In genomic region chr17:57455063-57455914, GRCh38 we compare ENCODE assay signal across 8 cellular contexts.
DNase-seq lines count a peak whose midpoint lies in the region; ATAC-seq, FAIRE-seq and TF ChIP-seq lines count a peak whose summit lies in the region.

No MANE protein-coding gene starts in this region.

- no peaks in the 10 kb centered on the region for H3K79me2 ChIP-seq in H9 (ENCODE audit: insufficient read depth, low read length)
- H3K79me2 ChIP-seq in GM12878 (ENCODE audit: control insufficient read depth, insufficient read depth, low read length): peaks cover 32% of the 10 kb centered on the region

- no peaks in the 10 kb centered on the region for H3K9me3 Mint-ChIP-seq in H9

- H3K27me3 ChIP-seq in H9 (ENCODE audit: insufficient read depth, low read length): no peaks in the 10 kb centered on the region
- H3K27me3 ChIP-seq in GM12878 (replicated peaks in 1 of 2; ENCODE audit: control insufficient read depth in 2 of 2, insufficient read depth in 2 of 2, low read length in 1 of 2): no peaks in the 10 kb centered on the region
- no peaks in the 10 kb centered on the region for H3K27me3 ChIP-seq in neuron (ENCODE audit: insufficient read depth, low read length)

- H3K27ac Mint-ChIP-seq in H9: peak overlapping the region; percentile 3 to 48 (median 48); a peak in 2 of 7 replicates

- H2AFZ ChIP-seq in H9 (ENCODE audit: low read length): no peak overlapping the region
- no peak overlapping the region; the same call in 1 of the 2 replicates for H2AFZ ChIP-seq in GM12878 (ENCODE audit: control insufficient read depth, low read depth, low read length)
- peak overlapping the region; percentile 7 for H2AFZ ChIP-seq in neuron (ENCODE audit: low read depth, low read length)

- no peak overlapping the region for H3K56ac ChIP-seq in H9 (ENCODE audit: insufficient read length, low read depth, low read length)

- no peak overlapping the region for H2BK20ac ChIP-seq in H9 (ENCODE audit: low read depth, low read length, poor library complexity, severe bottlenecking)

- H3K4me2 ChIP-seq in H9 (ENCODE audit: insufficient read depth, insufficient read length, low read length) (no peak overlapping the region), GM12878 (ENCODE audit: control insufficient read depth, insufficient read depth) (peak overlapping the region; percentile 68)

- peaks cover 4 to 5% of the 10 kb centered on the region in 2 experiments; a peak in 3 of 4 replicates for H3K36me3 ChIP-seq in GM12878 (ENCODE audit: control insufficient read depth in 2 of 2, insufficient read depth in 2 of 2, low read length in 1 of 2)
- H3K36me3 ChIP-seq in neuron (ENCODE audit: insufficient read depth, low read length): peaks cover 1% of the 10 kb centered on the region

- no peak overlapping the region for H4K91ac ChIP-seq in H9 (ENCODE audit: insufficient read length, low read depth, low read length)

- H3K9ac ChIP-seq in H9 (ENCODE audit: extremely low read depth, insufficient read length, low read length) (no peak overlapping the region), GM12878 (ENCODE audit: control insufficient read depth, insufficient read depth, low read length) (peak overlapping the region; percentile 74)

- no peaks in the 10 kb centered on the region for H4K20me1 ChIP-seq in H9 (ENCODE audit: control insufficient read depth, insufficient read depth, insufficient read length)
- H4K20me1 ChIP-seq in GM12878 (ENCODE audit: control insufficient read depth, insufficient read depth): no peaks in the 10 kb centered on the region

- H2BK12ac ChIP-seq in H9 (ENCODE audit: insufficient read length, low read depth, low read length): no peak overlapping the region

- no peaks in the 10 kb centered on the region for H3K79me1 ChIP-seq in H9 (ENCODE audit: insufficient read depth, low read depth, low read length, poor library complexity, severe bottlenecking)

- TF ChIP-seq CTCF in H9 (conservative IDR thresholded peaks at IDR 0.05) (no peak), GM12878 (IDR thresholded peaks at IDR 0.05 in 2 of 3, conservative IDR thresholded peaks at IDR 0.05 in 1 of 3; ENCODE audit: control insufficient read depth in 2 of 3, extremely low read depth in 1 of 3, insufficient read depth in 1 of 3, low read depth in 3 of 3, low read length in 3 of 3) (no peak)

- peak; percentile 68 for ATAC-seq in GM18505 (IDR thresholded peaks at IDR 0.05; ENCODE audit: unreplicated experiment)
- ATAC-seq in GM12878: peak; percentile 91

- no peak overlapping the region for H2BK15ac ChIP-seq in H9 (ENCODE audit: low read depth, low read length)

- CTCF ChIA-PET in GM12878 (lab: Yijun Ruan, JAX): interaction anchor here (0.7 to 3.4 kb wide), 21 partner anchors 8 to 292 kb away, joined by 3 to 24 read pairs (median 4); no protein-coding TSS in a partner anchor

- DNase-seq in H9 (no peak), NAMALWA (ENCODE audit: low spot score) (peak; percentile 68), GM12878 (ENCODE audit: low read depth, low spot score) (peak; percentile 94), T1000 (lab: John Stamatoyannopoulos, UW) (no peak), frontal cortex (ENCODE audit: low spot score in 2 of 2) (no peak), HuH-7.5 (ENCODE audit: low spot score) (no peak)

- peak; percentile 95 to 99 for TF ChIP-seq EP300 in GM12878 (IDR thresholded peaks at IDR 0.05; ENCODE audit: borderline replicate concordance in 1 of 2, control insufficient read depth in 1 of 2, low read depth in 2 of 2, low read length in 2 of 2)

- H3K27me3 Mint-ChIP-seq in H9 (ENCODE audit: low read depth): no peaks in the 10 kb centered on the region

- POLR2A ChIA-PET in GM12878 (lab: Charles Lee): interaction anchor here (0.5 to 2.2 kb wide), 19 partner anchors 9 to 368 kb away, joined by 3 to 11 read pairs (median 4); no protein-coding TSS in a partner anchor

- no peak overlapping the region for H3K23ac ChIP-seq in H9 (ENCODE audit: insufficient read length, low read depth, low read length)

- intact Hi-C loops in GM12878 (cut with micrococcal nuclease; ENCODE audit: unreplicated experiment): loop anchor here (1.0 to 10.0 kb wide), 3 partner anchors 8 to 220 kb away; no protein-coding TSS in a partner anchor

- H3K4ac ChIP-seq in H9 (ENCODE audit: low read depth, low read length): no peak overlapping the region

- FAIRE-seq in GM12878 (lab: Jason Lieb, UNC) (peak; percentile 98), frontal cortex (lab: Jason Lieb, UNC) (no peak)

- H2AK5ac ChIP-seq in H9 (ENCODE audit: insufficient read length, low read length): no peak overlapping the region

- no peak overlapping the region for H3T11ph ChIP-seq in H9 (ENCODE audit: low read length)

- peaks cover 3 to 9% (median 7%) of the 10 kb centered on the region in 3 experiments; a peak in 6 of 7 replicates for H3K36me3 Mint-ChIP-seq in H9 (ENCODE audit: insufficient read depth in 1 of 3, low read depth in 3 of 3)

- TF ChIP-seq POLR2A in GM18505 (IDR thresholded peaks at IDR 0.05; ENCODE audit: borderline replicate concordance, extremely low read depth, insufficient read depth, insufficient read length): no peak
- peak; percentile 59 for TF ChIP-seq POLR2A in GM12878 (IDR thresholded peaks at IDR 0.05; ENCODE audit: low read depth, low read length)

- H2BK120ac ChIP-seq in H9 (ENCODE audit: low read depth, low read length, poor library complexity, severe bottlenecking): no peak overlapping the region

- no peak overlapping the region for H2BK5ac ChIP-seq in H9 (ENCODE audit: insufficient read length, low read length)

- no peak overlapping the region for H3K27ac ChIP-seq in H9 (ENCODE audit: insufficient read length, low read depth, low read length)
- H3K27ac ChIP-seq in GM12878 (ENCODE audit: control insufficient read depth, insufficient read depth): peak overlapping the region; percentile 98

- H3K23me2 ChIP-seq in H9 (ENCODE audit: insufficient read length, low read depth, low read length, poor library complexity, severe bottlenecking): no peaks in the 10 kb centered on the region

- H3K18ac ChIP-seq in H9 (ENCODE audit: insufficient read length, low read depth, low read length): no peak overlapping the region

- SMC1A ChIA-PET in GM12878 (lab: Charles Lee; ENCODE audit: uncharacterized antibody, unreplicated experiment): interaction anchor here (0.8 to 4.4 kb wide), 27 partner anchors 9 to 212 kb away, joined by 3 to 51 read pairs (median 6); no protein-coding TSS in a partner anchor

- peaks cover 11 to 19% of the 10 kb centered on the region in 2 experiments for H3K4me1 Mint-ChIP-seq in H9

- no TSS peak for BruUV-seq in GM12878 (replicated peaks; lab: Mats Ljungman, UMichigan)

- H3K4me1 ChIP-seq in H9 (ENCODE audit: insufficient read depth, low read length) (no peaks in the 10 kb centered on the region; the same call in 1 of the 2 replicates), GM12878 (ENCODE audit: control insufficient read depth, insufficient read depth, low read length) (peaks cover 73% of the 10 kb centered on the region), neuron (ENCODE audit: insufficient read depth, low read length) (peaks cover 26% of the 10 kb centered on the region)

- RAD21 ChIA-PET in GM12878 (lab: Charles Lee; ENCODE audit: unreplicated experiment): interaction anchor here (0.7 to 3.4 kb wide), 33 partner anchors 9 to 217 kb away, joined by 3 to 41 read pairs (median 5); no protein-coding TSS in a partner anchor

- H3K9me3 ChIP-seq in H9 (ENCODE audit: control insufficient read depth, low read depth, low read length) (no peaks in the 10 kb centered on the region), GM12878 (replicated peaks; ENCODE audit: control insufficient read depth, insufficient read depth, low read length) (no peaks in the 10 kb centered on the region), neuron (ENCODE audit: low read length) (no peaks in the 10 kb centered on the region)

- H3K4me3 Mint-ChIP-seq in H9: no peak overlapping the region

- no peak overlapping the region for H4K5ac ChIP-seq in H9 (ENCODE audit: insufficient read length, low read depth, low read length)

- H3K4me3 ChIP-seq in GM12878 (no peak overlapping the region), neuron (ENCODE audit: low read length) (peak overlapping the region; percentile 15)

- in situ Hi-C loops in GM12878 (cut with MboI): no loop called here

- WGBS in H9 (ENCODE audit: extremely low coverage, insufficient read length, low lambda C conversion rate): no CpG with 5 or more reads among the region's 25 CpGs
- 53% methylated on average over 24 of the region's 25 CpGs for WGBS in GM12878 (ENCODE audit: insufficient coverage, insufficient replicate concordance, low lambda C conversion rate, missing lambda C conversion rate)

- TF ChIP-seq RAD21 in GM12878 (IDR thresholded peaks at IDR 0.05; ENCODE audit: insufficient read depth, low read depth, low read length): peak; percentile 35

- H3K14ac ChIP-seq in H9 (ENCODE audit: insufficient read depth, low read length): no peak overlapping the region

- H4K8ac ChIP-seq in H9 (replicated peaks; ENCODE audit: insufficient read length, low read depth, low read length): no peak overlapping the region

TF ChIP-seq in GM12878, 131 proteins besides CTCF, POLR2A, EP300 and RAD21 (continues in another document):
- TF ChIP-seq GABPA (IDR thresholded peaks at IDR 0.05; ENCODE audit: low read depth) (no peak), EED (IDR thresholded peaks at IDR 0.05; ENCODE audit: low read depth) (peak; percentile 92; the same call in 1 of the 2 replicates), RCOR1 (conservative IDR thresholded peaks at IDR 0.05; ENCODE audit: low read depth, low read length) (peak; percentile 82; the same call in 1 of the 2 replicates), STAT1 (conservative IDR thresholded peaks at IDR 0.05) (no peak), ETV6 (conservative IDR thresholded peaks at IDR 0.05 in 1 of 2, IDR thresholded peaks at IDR 0.05 in 1 of 2; ENCODE audit: borderline replicate concordance in 1 of 2, low read depth in 1 of 2) (peak in 1 of 2 experiments; percentile 79; a peak in 1 of 4 replicates), CHD4 (IDR thresholded peaks at IDR 0.05) (no peak), JUNB (IDR thresholded peaks at IDR 0.05) (peak; percentile 70), ESRRA (IDR thresholded peaks at IDR 0.05; ENCODE audit: low read length) (peak; percentile 94; the same call in 1 of the 2 replicates)
- TF ChIP-seq, protein P1, sequence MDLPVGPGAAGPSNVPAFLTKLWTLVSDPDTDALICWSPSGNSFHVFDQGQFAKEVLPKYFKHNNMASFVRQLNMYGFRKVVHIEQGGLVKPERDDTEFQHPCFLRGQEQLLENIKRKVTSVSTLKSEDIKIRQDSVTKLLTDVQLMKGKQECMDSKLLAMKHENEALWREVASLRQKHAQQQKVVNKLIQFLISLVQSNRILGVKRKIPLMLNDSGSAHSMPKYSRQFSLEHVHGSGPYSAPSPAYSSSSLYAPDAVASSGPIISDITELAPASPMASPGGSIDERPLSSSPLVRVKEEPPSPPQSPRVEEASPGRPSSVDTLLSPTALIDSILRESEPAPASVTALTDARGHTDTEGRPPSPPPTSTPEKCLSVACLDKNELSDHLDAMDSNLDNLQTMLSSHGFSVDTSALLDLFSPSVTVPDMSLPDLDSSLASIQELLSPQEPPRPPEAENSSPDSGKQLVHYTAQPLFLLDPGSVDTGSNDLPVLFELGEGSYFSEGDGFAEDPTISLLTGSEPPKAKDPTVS (IDR thresholded peaks at IDR 0.05; ENCODE audit: low read depth, low read length): 0 out of 2 replicates have a peak, but pooled peaks have one; percentile 46

Comparison
In these comparisons a context has a peak if more than half of its experiments do, and no peak if none do; other contexts are left out.
1. DNase-seq: peak in NAMALWA (single experiment) and GM12878 (single experiment); none in H9 (single experiment), T1000 (single experiment), frontal cortex (0 of 2) and HuH-7.5 (single experiment).